Comparison of ENCODE assay signal across 22 cellular contexts in genomic region chr11:36309779-36310178, GRCh38. TPM values are rescaled to one million over a fixed set of nuclear protein-coding genes. Genes with fewer than 3 reads are reported as not detected.
DNase-seq lines count a peak whose midpoint lies in the region; ATAC-seq, FAIRE-seq and TF ChIP-seq lines count a peak whose summit lies in the region.
"Had no signal": no experiment of that assay in that cellular context is flagged by ENCODE, and none has a peak within 500 bp of the region (broad histone marks: within the 10 kb centered on the region; RNA-seq: fewer than 3 reads in every experiment).

No MANE protein-coding gene starts in this region.

- TF ChIP-seq RAD21 in K562 (CRISPR knock-in tag; conservative IDR thresholded peaks at IDR 0.05 in 1 of 2, IDR thresholded peaks at IDR 0.05 in 1 of 2) (no peak), HepG2 (CRISPR knock-in tag; IDR thresholded peaks at IDR 0.05) (no peak)

- FAIRE-seq in HTR-8/SVneo (lab: Jason Lieb, UNC) (peak; percentile 100), K562 (lab: Jason Lieb, UNC) (peak; percentile 69), HepG2 (lab: Jason Lieb, UNC) (peak; percentile 15)
- FAIRE-seq: A204.1, H54 had no signal

- 2% methylated on average over 4 of the region's 4 CpGs for WGBS in K562 (ENCODE audit: insufficient coverage, low coverage, missing lambda C conversion rate)
- WGBS in HepG2 (ENCODE audit: low lambda C conversion rate) = 6% methylated on average over 4 of the region's 4 CpGs

- peaks cover 50% of the 10 kb centered on the region for H3K4me1 ChIP-seq in BLaER1
- H3K4me1 ChIP-seq in K562 (replicated peaks in 1 of 2; ENCODE audit: control insufficient read depth in 2 of 2, insufficient read depth in 2 of 2, low read length in 2 of 2) = no peaks in the 10 kb centered on the region
- no peaks in the 10 kb centered on the region for H3K4me1 ChIP-seq in HepG2 (ENCODE audit: insufficient read depth, low read length)
- H3K4me1 ChIP-seq: BE2C, Caco-2 had no signal

- POLR2A ChIA-PET in K562 (lab: Yijun Ruan, JAX) (interaction anchor here (0.7 kb wide), 1 partner anchor 30 kb away, joined by 3 read pairs; no protein-coding TSS in a partner anchor), HepG2 (lab: Yijun Ruan, JAX) (no interaction called here)

- H2AFZ ChIP-seq in K562 (ENCODE audit: low read depth, low read length) = no peak overlapping the region
- no peak overlapping the region for H2AFZ ChIP-seq in HepG2 (ENCODE audit: low read length)

- H4K20me1 ChIP-seq in BLaER1 (no peaks in the 10 kb centered on the region), K562 (replicated peaks; ENCODE audit: control insufficient read depth, insufficient read depth, low read length) (no peaks in the 10 kb centered on the region), HepG2 (ENCODE audit: insufficient read depth, low read length) (no peaks in the 10 kb centered on the region)

- H3K36me3 ChIP-seq in BLaER1 = no peaks in the 10 kb centered on the region
- H3K36me3 ChIP-seq in K562 (ENCODE audit: control insufficient read depth, insufficient read depth, low read length) = no peaks in the 10 kb centered on the region
- H3K36me3 ChIP-seq in HepG2 (replicated peaks in 1 of 2; ENCODE audit: control insufficient read depth in 1 of 2, insufficient read depth in 2 of 2, low read length in 2 of 2) = no peaks in the 10 kb centered on the region
- no peaks in the 10 kb centered on the region for H3K36me3 ChIP-seq in MG63
- H3K36me3 ChIP-seq: BE2C had no signal

- no peaks in the 10 kb centered on the region for H3K9me1 ChIP-seq in K562 (ENCODE audit: control insufficient read depth, insufficient read depth, low read length)

- H3K4me3 ChIP-seq in BLaER1 = peak overlapping the region; percentile 25; the same call in 1 of the 2 replicates
- no peak overlapping the region for H3K4me3 ChIP-seq in K562
- no peak overlapping the region for H3K4me3 ChIP-seq in HepG2 (replicated peaks in 1 of 3; ENCODE audit: insufficient read depth in 1 of 3, low read depth in 2 of 3, low read length in 3 of 3)
- no peak overlapping the region for H3K4me3 ChIP-seq in MG63

- CTCF ChIA-PET in K562 (lab: Yijun Ruan, JAX; ENCODE audit: low intra/inter-chr PET ratio) = no interaction called here
- CTCF ChIA-PET in HepG2 (lab: Yijun Ruan, JAX; ENCODE audit: low intra/inter-chr PET ratio, low total read pairs) = no interaction called here

- DNase-seq in HTR-8/SVneo (ENCODE audit: insufficient read length, low spot score) (no peak), K562 (ENCODE audit: extremely low read depth in 1 of 4, low spot score in 3 of 4) (no peak), HepG2 (ENCODE audit: low spot score) (no peak), MG63 (no peak), NCI-H1694 treated with DMSO at 0.1 percent for 48 hours (lab: John Stamatoyannopoulos, UW) (no peak), NCI-H82 treated with DMSO at 0.1 percent for 48 hours (lab: John Stamatoyannopoulos, UW; ENCODE audit: unreplicated experiment) (no peak)
- DNase-seq: BE2C; Caco-2; CD4-positive, alpha-beta memory T cell; DND-41; KBM-7; NCI-H1092 treated with DMSO at 0.1 percent for 48 hours; NCI-H1436 treated with DMSO at 0.1 percent for 48 hours; NCI-H2029; NCI-H524; NCI-H82; Right ventricle myocardium superior had no signal

- in situ Hi-C loops in K562 (cut with MboI) (loop anchor here (5.0 to 10.0 kb wide), 2 partner anchors 183 to 435 kb away; no protein-coding TSS in a partner anchor), HepG2 (cut with HindIII; ENCODE audit: extremely low pct_ligation_motif_present, low pct_unique_long_range_greater_than_20kb) (loop anchor here (10.0 kb wide), 1 partner anchor 165 kb away; no protein-coding TSS in a partner anchor)

- no peak for TF ChIP-seq CTCF in K562 (IDR thresholded peaks at IDR 0.05 in 2 of 3, conservative IDR thresholded peaks at IDR 0.05 in 1 of 3; ENCODE audit: insufficient read depth in 2 of 3, low read depth in 1 of 3, low read length in 3 of 3)
- no peak for TF ChIP-seq CTCF in HepG2 (CRISPR knock-in tag; IDR thresholded peaks at IDR 0.05)

- intact Hi-C loops in K562 (cut with micrococcal nuclease) (loop anchor here (5.0 kb wide), 1 partner anchor 183 kb away; no protein-coding TSS in a partner anchor), HepG2 (cut with micrococcal nuclease; ENCODE audit: unreplicated experiment) (no loop called here)

- no peaks in the 10 kb centered on the region for H3K9me3 ChIP-seq in BLaER1
- no peaks in the 10 kb centered on the region for H3K9me3 ChIP-seq in K562 (replicated peaks; ENCODE audit: control insufficient read depth, insufficient read depth, low read depth, low read length)
- H3K9me3 ChIP-seq in HepG2 (ENCODE audit: low read length) = no peaks in the 10 kb centered on the region
- no peaks in the 10 kb centered on the region for H3K9me3 ChIP-seq in MG63
- H3K9me3 ChIP-seq: BE2C, Caco-2 had no signal

- no peak for TF ChIP-seq POLR2A in K562 (conservative IDR thresholded peaks at IDR 0.05)
- TF ChIP-seq POLR2A in HepG2 (IDR thresholded peaks at IDR 0.05; ENCODE audit: insufficient read depth in 1 of 2, low read depth in 2 of 2, low read length in 2 of 2) = no peak

- TF ChIP-seq EP300 in K562 (IDR thresholded peaks at IDR 0.05; ENCODE audit: low read length) (no peak), HepG2 (IDR thresholded peaks at IDR 0.05; ENCODE audit: low read depth in 2 of 2, low read length in 2 of 2) (no peak), HepG2 (CRISPR knock-in tag; IDR thresholded peaks at IDR 0.05; ENCODE audit: borderline replicate concordance) (no peak)

- peak overlapping the region; percentile 24; the same call in 1 of the 2 replicates for H3K27ac ChIP-seq in BLaER1
- H3K27ac ChIP-seq in K562 (ENCODE audit: extremely low read depth, low read depth, low read length) = no peak overlapping the region
- no peak overlapping the region for H3K27ac ChIP-seq in HepG2 (ENCODE audit: extremely low read length, insufficient read depth, low read length)

- H3K4me2 ChIP-seq in BLaER1 = peak overlapping the region; percentile 74
- H3K4me2 ChIP-seq in K562 (ENCODE audit: insufficient read depth, low read length) = no peak overlapping the region
- H3K4me2 ChIP-seq in HepG2 (ENCODE audit: low read depth, low read length) = no peak overlapping the region

- H3K27me3 ChIP-seq in BLaER1 (no peaks in the 10 kb centered on the region), K562 (ENCODE audit: control insufficient read depth in 2 of 2, insufficient read depth in 2 of 2, low read length in 2 of 2) (peaks cover 4 to 6% of the 10 kb centered on the region in 2 experiments; a peak in 1 of 5 replicates), HepG2 (ENCODE audit: control insufficient read depth in 1 of 2, insufficient read depth in 2 of 2, low read length in 2 of 2) (no peaks in the 10 kb centered on the region), MG63 (peaks cover 25% of the 10 kb centered on the region)
- H3K27me3 ChIP-seq: BE2C had no signal

- BruUV-seq in K562 (replicated peaks; lab: Mats Ljungman, UMichigan) (no TSS peak), HepG2 (replicated peaks; lab: Mats Ljungman, UMichigan) (no TSS peak)

- ATAC-seq in K562 (no peak), HepG2 (no peak), HG02623 (IDR thresholded peaks at IDR 0.05; ENCODE audit: unreplicated experiment) (no peak)

- no peak overlapping the region for H3K9ac ChIP-seq in BLaER1
- no peak overlapping the region for H3K9ac ChIP-seq in K562 (ENCODE audit: insufficient read depth in 1 of 2, low read depth in 2 of 2, low read length in 2 of 2)
- no peak overlapping the region for H3K9ac ChIP-seq in HepG2 (ENCODE audit: insufficient read depth, low read depth, low read length)

- no peaks in the 10 kb centered on the region for H3K79me2 ChIP-seq in K562 (ENCODE audit: control insufficient read depth, insufficient read depth, low read length)
- H3K79me2 ChIP-seq in HepG2 (ENCODE audit: insufficient read depth, low read length) = no peaks in the 10 kb centered on the region

RNA-seq across cellular contexts. Expression of gene PRR5L, which starts 13.7 kb away (rescaled TPM):
- total RNA-seq in K562 (2011; cell fraction: chromatin; rRNA removed; ENCODE audit: low replicate concordance) = 0.37 and 0.74 TPM in 2 replicates
- total RNA-seq in K562 (2011; cell fraction: nucleolus; rRNA removed) = 0.50 and 0.66 TPM in 2 replicates
- total RNA-seq in K562 (2011; cell fraction: nucleoplasm; rRNA removed) = 0.22 and 1.3 TPM in 2 replicates
- 0.53 TPM in 1 of 2 replicates, not detected in the other for total RNA-seq in K562 (2014; rRNA removed)
- total RNA-seq in K562 (2014; rRNA removed; fragmentation: Illumina TruSeq; extraction: Trizol) = 0.16 and 0.29 TPM in 2 replicates
- total RNA-seq in K562 (2015; rRNA removed; fragmentation: Illumina TruSeq; extraction: Trizol) = 0.11 TPM in 1 of 2 replicates, not detected in the other
- 0.07 and 0.60 TPM in 2 replicates for total RNA-seq in K562 (2021)
- 0.15 and 0.36 TPM in 2 replicates for polyA plus RNA-seq in K562 (2011; rRNA removed)
- 0.09 and 0.15 TPM in 2 replicates for polyA plus RNA-seq in K562 (2011; cell fraction: cytosol; rRNA removed)
- polyA plus RNA-seq in K562 (2011; cell fraction: nucleus; rRNA removed) = 0.20 and 0.63 TPM in 2 replicates
- 0.30 and 0.79 TPM in 2 replicates for polyA plus RNA-seq in K562 (2012)
- polyA plus RNA-seq in K562 (2014; fragmentation: Illumina TruSeq; extraction: Trizol) = 0.39 and 0.40 TPM in 2 replicates
- polyA plus RNA-seq in K562 (2014; fragmentation: Nextera tagmentation; extraction: Ambion mirVana) = under 1 TPM in 1 of 2 experiments, not detected in 1; 0.25 TPM
- polyA plus RNA-seq in K562 (2014; rRNA removed) = 0.50 and 2.5 TPM in 2 replicates
- polyA minus RNA-seq in K562 (2011; rRNA and poly(A)+ RNA removed) = 0.18 and 0.33 TPM in 2 replicates
- not detected in 2 replicates for polyA minus RNA-seq in K562 (2011; cell fraction: cytosol; rRNA and poly(A)+ RNA removed)
- 0.11 and 0.81 TPM in 2 replicates for polyA minus RNA-seq in K562 (2011; cell fraction: nucleus; rRNA and poly(A)+ RNA removed)
- not detected in 2 replicates for total RNA-seq in HepG2 (2016; rRNA removed; fragmentation: Illumina TruSeq; extraction: Trizol)
- total RNA-seq in HepG2 (2016; cell fraction: cytosol; rRNA removed; fragmentation: Illumina TruSeq; extraction: Trizol; ENCODE audit: low read depth) = not detected in 2 replicates
- not detected in 2 replicates for total RNA-seq in HepG2 (2016; cell fraction: insoluble cytoplasmic fraction; rRNA removed; fragmentation: Illumina TruSeq; extraction: Trizol)
- total RNA-seq in HepG2 (2016; cell fraction: membrane; rRNA removed; fragmentation: Illumina TruSeq; extraction: Trizol) = not detected in 2 replicates
- not detected in 2 replicates for total RNA-seq in HepG2 (2016; cell fraction: nucleus; rRNA removed; fragmentation: Illumina TruSeq; extraction: Trizol)
- 0.16 TPM in 1 of 2 replicates, not detected in the other for polyA plus RNA-seq in HepG2 (2011; rRNA removed)
- polyA plus RNA-seq in HepG2 (2011; cell fraction: cytosol; rRNA removed) = 0.05 and 0.07 TPM in 2 replicates
- polyA plus RNA-seq in HepG2 (2011; cell fraction: nucleus; rRNA removed) = 0.54 and 0.64 TPM in 2 replicates
- polyA plus RNA-seq in HepG2 (2012) = not detected in 2 replicates
- not detected in 2 replicates for polyA plus RNA-seq in HepG2 (2016; cell fraction: cytosol; fragmentation: Illumina TruSeq; extraction: Trizol; ENCODE audit: low read depth)
- not detected in 2 replicates for polyA plus RNA-seq in HepG2 (2016; cell fraction: insoluble cytoplasmic fraction; fragmentation: Illumina TruSeq; extraction: Trizol; ENCODE audit: low read depth)
- not detected in 2 replicates for polyA plus RNA-seq in HepG2 (2016; cell fraction: membrane; fragmentation: Illumina TruSeq; extraction: Trizol; ENCODE audit: low read depth)
- polyA plus RNA-seq in HepG2 (2016; cell fraction: nucleus; fragmentation: Illumina TruSeq; extraction: Trizol; ENCODE audit: insufficient read depth, low read depth) = not detected in 2 replicates
- 0.40 and 6.6 TPM in 2 replicates for polyA minus RNA-seq in HepG2 (2011; rRNA and poly(A)+ RNA removed; ENCODE audit: low replicate concordance)
- not detected in 2 replicates for polyA minus RNA-seq in HepG2 (2011; cell fraction: cytosol; rRNA and poly(A)+ RNA removed)
- polyA minus RNA-seq in HepG2 (2011; cell fraction: nucleus; rRNA and poly(A)+ RNA removed) = not detected in 2 replicates
- total RNA-seq in MG63 (2014; rRNA removed; shearing (Covaris generic); ENCODE audit: low replicate concordance) = 5.3 TPM in 1 of 2 replicates, not detected in the other
- total RNA-seq: Caco-2, OCI-LY7 had no signal

RNA-seq across cellular contexts. Expression of gene COMMD9, which starts 20.6 kb away (rescaled TPM):
- 7.3 and 10.3 TPM in 2 replicates for total RNA-seq in K562 (2011; cell fraction: chromatin; rRNA removed; ENCODE audit: low replicate concordance)
- total RNA-seq in K562 (2011; cell fraction: nucleolus; rRNA removed) = 7.8 and 7.9 TPM in 2 replicates
- total RNA-seq in K562 (2011; cell fraction: nucleoplasm; rRNA removed) = 10.5 and 13.7 TPM in 2 replicates
- total RNA-seq in K562 (2014; rRNA removed) = 32.2 and 33.1 TPM in 2 replicates
- total RNA-seq in K562 (2014; rRNA removed; fragmentation: Illumina TruSeq; extraction: Trizol) = 27.3 and 29.6 TPM in 2 replicates
- total RNA-seq in K562 (2015; rRNA removed; fragmentation: Illumina TruSeq; extraction: Trizol) = 38.9 and 40.0 TPM in 2 replicates
- 49.5 and 52.3 TPM in 2 replicates for total RNA-seq in K562 (2021)
- 41.8 and 46.5 TPM in 2 replicates for polyA plus RNA-seq in K562 (2011; rRNA removed)
- polyA plus RNA-seq in K562 (2011; cell fraction: cytosol; rRNA removed) = 40.7 and 66.0 TPM in 2 replicates
- 30.8 and 37.3 TPM in 2 replicates for polyA plus RNA-seq in K562 (2011; cell fraction: nucleus; rRNA removed)
- polyA plus RNA-seq in K562 (2012) = 31.3 and 34.4 TPM in 2 replicates
- polyA plus RNA-seq in K562 (2014; fragmentation: Illumina TruSeq; extraction: Trizol) = 40.6 and 58.6 TPM in 2 replicates
- 100 to 1,000 TPM; 115 to 121 TPM for polyA plus RNA-seq in K562 (2014; fragmentation: Nextera tagmentation; extraction: Ambion mirVana)
- 48.0 and 54.6 TPM in 2 replicates for polyA plus RNA-seq in K562 (2014; rRNA removed)
- polyA minus RNA-seq in K562 (2011; rRNA and poly(A)+ RNA removed) = 24.1 and 28.4 TPM in 2 replicates
- polyA minus RNA-seq in K562 (2011; cell fraction: cytosol; rRNA and poly(A)+ RNA removed) = 15.6 and 19.9 TPM in 2 replicates
- polyA minus RNA-seq in K562 (2011; cell fraction: nucleus; rRNA and poly(A)+ RNA removed) = 4.7 and 6.4 TPM in 2 replicates
- total RNA-seq in HepG2 (2016; rRNA removed; fragmentation: Illumina TruSeq; extraction: Trizol) = 76.7 and 103 TPM in 2 replicates
- 20.2 and 31.5 TPM in 2 replicates for total RNA-seq in HepG2 (2016; cell fraction: cytosol; rRNA removed; fragmentation: Illumina TruSeq; extraction: Trizol; ENCODE audit: low read depth)
- total RNA-seq in HepG2 (2016; cell fraction: insoluble cytoplasmic fraction; rRNA removed; fragmentation: Illumina TruSeq; extraction: Trizol) = 74.2 and 108 TPM in 2 replicates
- 50.6 and 58.1 TPM in 2 replicates for total RNA-seq in HepG2 (2016; cell fraction: membrane; rRNA removed; fragmentation: Illumina TruSeq; extraction: Trizol)
- total RNA-seq in HepG2 (2016; cell fraction: nucleus; rRNA removed; fragmentation: Illumina TruSeq; extraction: Trizol) = 31.5 and 37.0 TPM in 2 replicates
- polyA plus RNA-seq in HepG2 (2011; rRNA removed) = 43.6 and 47.3 TPM in 2 replicates
- polyA plus RNA-seq in HepG2 (2011; cell fraction: cytosol; rRNA removed) = 31.6 and 41.1 TPM in 2 replicates
- 34.3 and 38.0 TPM in 2 replicates for polyA plus RNA-seq in HepG2 (2011; cell fraction: nucleus; rRNA removed)
- 21.2 and 32.0 TPM in 2 replicates for polyA plus RNA-seq in HepG2 (2012)
- polyA plus RNA-seq in HepG2 (2016; cell fraction: cytosol; fragmentation: Illumina TruSeq; extraction: Trizol; ENCODE audit: low read depth) = 37.1 and 37.2 TPM in 2 replicates
- polyA plus RNA-seq in HepG2 (2016; cell fraction: insoluble cytoplasmic fraction; fragmentation: Illumina TruSeq; extraction: Trizol; ENCODE audit: low read depth) = 119 and 125 TPM in 2 replicates
- polyA plus RNA-seq in HepG2 (2016; cell fraction: membrane; fragmentation: Illumina TruSeq; extraction: Trizol; ENCODE audit: low read depth) = 40.9 and 54.7 TPM in 2 replicates
- 51.5 and 57.1 TPM in 2 replicates for polyA plus RNA-seq in HepG2 (2016; cell fraction: nucleus; fragmentation: Illumina TruSeq; extraction: Trizol; ENCODE audit: insufficient read depth, low read depth)
- polyA minus RNA-seq in HepG2 (2011; rRNA and poly(A)+ RNA removed; ENCODE audit: low replicate concordance) = 48.6 and 163 TPM in 2 replicates
- polyA minus RNA-seq in HepG2 (2011; cell fraction: cytosol; rRNA and poly(A)+ RNA removed) = 10.0 and 12.1 TPM in 2 replicates
- 26.5 and 29.2 TPM in 2 replicates for polyA minus RNA-seq in HepG2 (2011; cell fraction: nucleus; rRNA and poly(A)+ RNA removed)
- 19.2 and 130 TPM in 2 replicates for total RNA-seq in MG63 (2014; rRNA removed; shearing (Covaris generic); ENCODE audit: low replicate concordance)
